In the genomic region with DNA sequence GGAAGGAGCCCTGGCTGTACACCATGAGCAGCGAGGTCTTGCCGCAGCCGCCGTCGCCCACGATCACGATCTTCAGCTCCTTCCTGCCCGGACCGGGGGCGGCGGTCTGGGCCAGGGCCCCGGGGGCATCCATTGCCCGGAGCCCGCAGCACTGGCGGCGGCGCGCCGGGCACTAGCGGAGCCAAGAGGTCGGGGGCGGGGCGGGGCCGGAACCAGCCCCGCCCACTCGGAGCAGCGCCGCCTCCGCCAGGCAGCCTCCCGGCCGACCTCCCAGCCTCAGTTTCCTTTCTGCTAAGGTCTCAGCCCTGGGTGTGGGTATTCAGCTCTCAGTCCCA, we compare ENCODE assay signal across 8 cellular contexts. TPM values are rescaled to one million over a fixed set of nuclear protein-coding genes. Genes with fewer than 3 reads are reported as not detected.
DNase-seq lines count a peak whose midpoint lies in the region; ATAC-seq and TF ChIP-seq lines count a peak whose summit lies in the region.

A gene with protein sequence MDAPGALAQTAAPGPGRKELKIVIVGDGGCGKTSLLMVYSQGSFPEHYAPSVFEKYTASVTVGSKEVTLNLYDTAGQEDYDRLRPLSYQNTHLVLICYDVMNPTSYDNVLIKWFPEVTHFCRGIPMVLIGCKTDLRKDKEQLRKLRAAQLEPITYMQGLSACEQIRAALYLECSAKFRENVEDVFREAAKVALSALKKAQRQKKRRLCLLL (minus strand): TSS at position 188 of the 335 bp plus-strand sequence. CDS start 55 bp downstream, at position 133.

- peak; percentile 20 for ATAC-seq in GM21737 (IDR thresholded peaks at IDR 0.05; ENCODE audit: unreplicated experiment)

- in situ Hi-C loops in G401 (cut with HindIII; ENCODE audit: low sequenced_read_pairs), result no loop called here

- H3K79me2 ChIP-seq in MM.1S (ENCODE audit: low read length), result peaks cover 16% of the 10 kb centered on the region

- intact Hi-C loops in cardiac septum (cut with DNase I), result loop anchor here (10.0 kb wide), 1 partner anchor 231 kb away; a partner anchor contains a TSS

- H3K9me2 ChIP-seq in MM.1S (replicated peaks; ENCODE audit: insufficient read depth, low read length), result no peaks in the 10 kb centered on the region

- H2AFZ ChIP-seq in MM.1S (ENCODE audit: low read length), result peak within 1 kb of the TSS; percentile 67

- peak within 1 kb of the TSS; percentile 64 for H3K4me3 ChIP-seq in MM.1S (ENCODE audit: low read length)

- H3K27ac ChIP-seq in MM.1S (ENCODE audit: low read length), result peak within 1 kb of the TSS; percentile 40; the same call in 1 of the 2 replicates

- H3K4me2 ChIP-seq in MM.1S (ENCODE audit: low read depth, low read length), result peak within 1 kb of the TSS; percentile 91

- DNase-seq in G401 (ENCODE audit: low spot score), result no peak
- DNase-seq in MM.1S, result peak; percentile 26
- DNase-seq in activated naive CD4-positive, alpha-beta T cell treated with Interleukin-2 at 50 U/mL for 16 hours, result peak; percentile 72
- DNase-seq in cardiac septum (ENCODE audit: low spot score), result no peak
- DNase-seq in renal cortical epithelial cell (ENCODE audit: low read depth), result no peak
- no peak for DNase-seq in NCI-H748 (lab: John Stamatoyannopoulos, UW; ENCODE audit: unreplicated experiment)
- DNase-seq in NCI-H146 (lab: John Stamatoyannopoulos, UW), result no peak

- H3K9me3 ChIP-seq in MM.1S (replicated peaks; ENCODE audit: insufficient read depth, low read length), result no peaks in the 10 kb centered on the region

- H3F3A ChIP-seq in MM.1S (ENCODE audit: insufficient read depth, low read length), result no peaks in the 10 kb centered on the region

- H3K27me3 ChIP-seq in MM.1S (replicated peaks; ENCODE audit: insufficient read depth, low read length), result no peaks in the 10 kb centered on the region

- H3K4me1 ChIP-seq in MM.1S (ENCODE audit: low read length), result peaks cover 19% of the 10 kb centered on the region

- H3K36me3 ChIP-seq in MM.1S (replicated peaks; ENCODE audit: insufficient read depth, low read length), result no peaks in the 10 kb centered on the region

- H3K9ac ChIP-seq in MM.1S (ENCODE audit: low read length), result peak within 1 kb of the TSS; percentile 40; the same call in 1 of the 2 replicates

- no peaks in the 10 kb centered on the region for H4K20me1 ChIP-seq in MM.1S (ENCODE audit: insufficient read depth, low read length)

- TF ChIP-seq CTCF in MM.1S (IDR thresholded peaks at IDR 0.05; ENCODE audit: low read length), result no peak

RNA-seq across cellular contexts. Expression of the gene that starts here (rescaled TPM):
- 35.3 and 46.6 TPM in 2 replicates for total RNA-seq in G401 (2014; rRNA removed; shearing (Covaris generic))
- total RNA-seq in cardiac septum, result 20.9 TPM
- total RNA-seq in renal cortical epithelial cell, result 47.3 and 82.0 TPM in 2 replicates

Comparison
In these comparisons a context has a peak if more than half of its experiments do, and no peak if none do; other contexts are left out.
1. DNase-seq: peak in MM.1S (single experiment) and activated naive CD4-positive, alpha-beta T cell treated with Interleukin-2 at 50 U/mL for 16 hours (single experiment); none in G401 (single experiment), cardiac septum (single experiment), renal cortical epithelial cell (single experiment), NCI-H748 (single experiment) and NCI-H146 (single experiment).